In genomic region chr2:3587021-3587420, GRCh38 we compare ENCODE assay signal across 16 cellular contexts. TPM values are rescaled to one million over a fixed set of nuclear protein-coding genes. Genes with fewer than 3 reads are reported as not detected.
"Had no signal": no experiment of that assay in that cellular context is flagged by ENCODE, and none has a peak within 500 bp of the region (broad histone marks: within the 10 kb centered on the region; RNA-seq: fewer than 3 reads in every experiment).

No MANE protein-coding gene starts in this region.

- H2AFZ ChIP-seq: parathyroid adenoma had no signal

- H3K27ac ChIP-seq: epithelial cell of prostate had no signal

- H3K4me1 ChIP-seq: parathyroid adenoma had no signal

- DNase-seq: islet precursor cell; left ventricle myocardium superior; midbrain; SK-N-SH; stimulated activated CD4-positive, alpha-beta T cell treated with anti-CD3 and anti-CD28 coated beads, Interleukin-15, amount 100 ng/mL, for 24 hours; stimulated activated CD4-positive, alpha-beta T cell treated with anti-CD3 and anti-CD28 coated beads, Interleukin-4, amount 100 ng/mL, for 1 hour; stimulated activated naive CD4-positive, alpha-beta T cell treated with Interleukin-2 at 50 U/mL for 16 hours; T-cell; T-helper 9 cell had no signal

- H3K27me3 ChIP-seq: gastroesophageal sphincter had no signal

- ATAC-seq: activated CD4-positive, CD25-positive, alpha-beta regulatory T cell treated with anti-CD3 and anti-CD28 coated beads, Interleukin-2, amount 50 U/mL, for 24 hours; gastroesophageal sphincter; left ventricle myocardium superior had no signal

- H3K4me3 ChIP-seq: gastroesophageal sphincter, skin epidermis had no signal

- H3K9me3 ChIP-seq: gastroesophageal sphincter, SK-N-SH had no signal

- H3K4me2 ChIP-seq: SK-N-SH had no signal

- H3K9ac ChIP-seq: parathyroid adenoma, SK-N-SH had no signal

- H3K79me2 ChIP-seq: parathyroid adenoma had no signal

RNA-seq across cellular contexts. Expression of gene COLEC11, which starts 7.9 kb away (rescaled TPM):
- total RNA-seq: activated T-helper 1 cell treated with anti-CD3 and anti-CD28 coated beads, Interleukin-12 subunit alpha, Interleukin-12 subunit beta, Interleukin-2, Interleukin-4 antibody, amounts not matched to agents 30 ng/mL and 10 ng/mL and 1 ng/mL, durations not matched to agents 14 hours and 24 hours and 36 hours; myocyte had no signal
